In the genomic region with DNA sequence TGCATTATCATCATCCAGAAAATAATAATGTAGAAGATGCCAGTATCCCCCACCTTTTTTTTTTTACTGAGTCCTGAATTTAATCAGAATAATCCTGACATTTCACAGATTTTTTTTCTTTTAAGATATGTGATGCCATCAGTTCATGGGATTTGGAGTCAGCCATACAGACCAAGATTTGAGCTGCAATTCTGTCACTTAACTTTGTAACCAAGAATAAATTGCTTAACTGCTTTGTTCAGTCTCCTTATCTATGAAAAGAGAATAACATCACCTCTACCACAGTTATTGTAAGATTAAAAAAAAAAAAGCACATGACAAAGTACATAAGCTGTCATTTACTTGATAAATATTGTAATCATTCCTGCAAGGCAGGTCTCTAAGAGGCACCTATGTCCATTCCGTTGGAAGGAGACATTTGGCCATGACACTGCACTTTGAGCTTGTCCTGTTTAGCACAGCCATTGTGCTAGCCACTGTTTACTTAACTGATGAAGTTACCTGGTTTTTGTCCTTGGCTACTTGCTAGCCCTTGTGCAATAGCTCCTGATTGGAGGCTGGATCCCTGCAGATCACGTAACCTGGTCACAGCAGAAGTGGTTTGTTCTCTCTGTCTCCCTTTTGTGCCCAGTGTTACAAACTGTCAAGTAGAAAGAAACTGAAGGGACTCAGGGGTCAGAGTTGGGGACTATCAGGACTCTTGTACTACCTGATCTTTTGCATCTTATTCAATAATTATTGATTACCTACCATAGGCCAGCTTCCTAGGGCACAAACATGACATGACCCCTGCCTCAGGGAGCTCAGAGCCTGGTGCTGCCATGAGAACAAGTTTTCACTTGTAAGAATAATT, we compare ENCODE assay signal across 1 cellular context.
TF ChIP-seq lines count a peak whose summit lies in the region.

No MANE protein-coding gene starts in this region.

TF ChIP-seq in HepG2, 621 proteins besides CTCF, POLR2A, EP300 and RAD21 (continued from another document and continues in another):
- no peak for TF ChIP-seq ETS1 (CRISPR knock-in tag; IDR thresholded peaks at IDR 0.05)
- TF ChIP-seq DNMT3B (CRISPR knock-in tag; conservative IDR thresholded peaks at IDR 0.05), result no peak
- peak; percentile 49; the same call in 1 of the 2 replicates for TF ChIP-seq ARID4A (CRISPR knock-in tag; IDR thresholded peaks at IDR 0.05; ENCODE audit: borderline replicate concordance)
- TF ChIP-seq ZNF883 (CRISPR knock-in tag; IDR thresholded peaks at IDR 0.05; ENCODE audit: not compliant biosample characterization), result no peak
- TF ChIP-seq, protein P1, sequence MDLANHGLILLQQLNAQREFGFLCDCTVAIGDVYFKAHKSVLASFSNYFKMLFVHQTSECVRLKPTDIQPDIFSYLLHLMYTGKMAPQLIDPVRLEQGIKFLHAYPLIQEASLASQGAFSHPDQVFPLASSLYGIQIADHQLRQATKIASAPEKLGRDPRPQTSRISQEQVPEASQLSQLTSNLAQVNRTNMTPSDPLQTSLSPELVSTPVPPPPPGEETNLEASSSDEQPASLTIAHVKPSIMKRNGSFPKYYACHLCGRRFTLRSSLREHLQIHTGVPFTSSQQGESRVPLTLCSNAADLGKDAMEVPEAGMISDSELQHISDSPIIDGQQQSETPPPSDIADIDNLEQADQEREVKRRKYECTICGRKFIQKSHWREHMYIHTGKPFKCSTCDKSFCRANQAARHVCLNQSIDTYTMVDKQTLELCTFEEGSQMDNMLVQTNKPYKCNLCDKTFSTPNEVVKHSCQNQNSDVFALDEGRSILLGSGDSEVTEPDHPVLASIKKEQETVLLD (CRISPR knock-in tag; IDR thresholded peaks at IDR 0.05; ENCODE audit: low read depth), result 0 out of 2 replicates have a peak, but pooled peaks have one; percentile 26
- TF ChIP-seq RAD51 (IDR thresholded peaks at IDR 0.05; ENCODE audit: borderline replicate concordance), result no peak
- no peak for TF ChIP-seq TCF7L2 (IDR thresholded peaks at IDR 0.05; ENCODE audit: low read depth, low read length)
- TF ChIP-seq ZNF605 (CRISPR knock-in tag; IDR thresholded peaks at IDR 0.05), result peak; percentile 87
- TF ChIP-seq MAX (IDR thresholded peaks at IDR 0.05), result peak; percentile 57
- no peak for TF ChIP-seq ZNF33A (CRISPR knock-in tag; IDR thresholded peaks at IDR 0.05; ENCODE audit: borderline replicate concordance)
- peak; percentile 98 for TF ChIP-seq TARDBP (CRISPR knock-in tag; IDR thresholded peaks at IDR 0.05)
- TF ChIP-seq ZNF749 (CRISPR knock-in tag; IDR thresholded peaks at IDR 0.05; ENCODE audit: borderline replicate concordance), result no peak
- no peak for TF ChIP-seq SRSF1 (optimal IDR thresholded peaks at IDR 0.05; ENCODE audit: low read depth, low read length)
- TF ChIP-seq IKZF5 (CRISPR knock-in tag; IDR thresholded peaks at IDR 0.05), result peak; percentile 97
- no peak for TF ChIP-seq RBM39 (IDR thresholded peaks at IDR 0.05; ENCODE audit: low read depth, low read length, poor library complexity, severe bottlenecking)
- peak; percentile 63 for TF ChIP-seq CREB1 (IDR thresholded peaks at IDR 0.05)
- peak; percentile 88 for TF ChIP-seq CREB1 (CRISPR knock-in tag; IDR thresholded peaks at IDR 0.05)
- TF ChIP-seq ZSCAN29 (CRISPR knock-in tag; conservative IDR thresholded peaks at IDR 0.05), result peak; percentile 92
- peak in 1 of 2 experiments; percentile 94; a peak in 2 of 4 replicates for TF ChIP-seq ATF4 (CRISPR knock-in tag; IDR thresholded peaks at IDR 0.05)
- peak; percentile 82 for TF ChIP-seq ZNF652 (CRISPR knock-in tag; IDR thresholded peaks at IDR 0.05; ENCODE audit: borderline replicate concordance, low read depth)
- no peak for TF ChIP-seq CBX1 (IDR thresholded peaks at IDR 0.05; ENCODE audit: low read depth)
- TF ChIP-seq, protein P2, sequence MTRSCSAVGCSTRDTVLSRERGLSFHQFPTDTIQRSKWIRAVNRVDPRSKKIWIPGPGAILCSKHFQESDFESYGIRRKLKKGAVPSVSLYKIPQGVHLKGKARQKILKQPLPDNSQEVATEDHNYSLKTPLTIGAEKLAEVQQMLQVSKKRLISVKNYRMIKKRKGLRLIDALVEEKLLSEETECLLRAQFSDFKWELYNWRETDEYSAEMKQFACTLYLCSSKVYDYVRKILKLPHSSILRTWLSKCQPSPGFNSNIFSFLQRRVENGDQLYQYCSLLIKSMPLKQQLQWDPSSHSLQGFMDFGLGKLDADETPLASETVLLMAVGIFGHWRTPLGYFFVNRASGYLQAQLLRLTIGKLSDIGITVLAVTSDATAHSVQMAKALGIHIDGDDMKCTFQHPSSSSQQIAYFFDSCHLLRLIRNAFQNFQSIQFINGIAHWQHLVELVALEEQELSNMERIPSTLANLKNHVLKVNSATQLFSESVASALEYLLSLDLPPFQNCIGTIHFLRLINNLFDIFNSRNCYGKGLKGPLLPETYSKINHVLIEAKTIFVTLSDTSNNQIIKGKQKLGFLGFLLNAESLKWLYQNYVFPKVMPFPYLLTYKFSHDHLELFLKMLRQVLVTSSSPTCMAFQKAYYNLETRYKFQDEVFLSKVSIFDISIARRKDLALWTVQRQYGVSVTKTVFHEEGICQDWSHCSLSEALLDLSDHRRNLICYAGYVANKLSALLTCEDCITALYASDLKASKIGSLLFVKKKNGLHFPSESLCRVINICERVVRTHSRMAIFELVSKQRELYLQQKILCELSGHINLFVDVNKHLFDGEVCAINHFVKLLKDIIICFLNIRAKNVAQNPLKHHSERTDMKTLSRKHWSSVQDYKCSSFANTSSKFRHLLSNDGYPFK (CRISPR knock-in tag; IDR thresholded peaks at IDR 0.05; ENCODE audit: borderline replicate concordance), result no peak
- TF ChIP-seq ZSCAN20 (CRISPR knock-in tag; IDR thresholded peaks at IDR 0.05; ENCODE audit: borderline replicate concordance), result no peak
- peak; percentile 71; the same call in 1 of the 2 replicates for TF ChIP-seq HES4 (CRISPR knock-in tag; IDR thresholded peaks at IDR 0.05; ENCODE audit: borderline replicate concordance)
- TF ChIP-seq AGO1 (IDR thresholded peaks at IDR 0.05; ENCODE audit: low read depth, low read length, poor library complexity, severe bottlenecking), result no peak
- no peak for TF ChIP-seq EEA1 (CRISPR knock-in tag; IDR thresholded peaks at IDR 0.05; ENCODE audit: borderline replicate concordance)
- TF ChIP-seq ZNF766 (CRISPR knock-in tag; IDR thresholded peaks at IDR 0.05; ENCODE audit: borderline replicate concordance), result peak; percentile 9; the same call in 1 of the 2 replicates
- TF ChIP-seq PHF5A (CRISPR knock-in tag; IDR thresholded peaks at IDR 0.05; ENCODE audit: low read depth, unreplicated experiment), result peak; percentile 62
- TF ChIP-seq ZNF292 (CRISPR knock-in tag; IDR thresholded peaks at IDR 0.05; ENCODE audit: borderline replicate concordance, low read depth), result peak; percentile 85; the same call in 1 of the 2 replicates
- peak; percentile 95 for TF ChIP-seq NFE2L2 (IDR thresholded peaks at IDR 0.05; ENCODE audit: low read length)
- TF ChIP-seq MAF1 (CRISPR knock-in tag; IDR thresholded peaks at IDR 0.05; ENCODE audit: borderline replicate concordance), result no peak
- TF ChIP-seq TP53 (CRISPR knock-in tag; conservative IDR thresholded peaks at IDR 0.05), result peak; percentile 71; the same call in 1 of the 2 replicates
- peak; percentile 78; the same call in 1 of the 2 replicates for TF ChIP-seq TSC22D2 (CRISPR knock-in tag; IDR thresholded peaks at IDR 0.05; ENCODE audit: borderline replicate concordance)
- TF ChIP-seq JUN (CRISPR knock-in tag; IDR thresholded peaks at IDR 0.05), result peak; percentile 93
- no peak for TF ChIP-seq EED (CRISPR knock-in tag; IDR thresholded peaks at IDR 0.05)
- no peak for TF ChIP-seq ZNF10 (CRISPR knock-in tag; IDR thresholded peaks at IDR 0.05; ENCODE audit: borderline replicate concordance, low read depth)
- TF ChIP-seq GTF3A (CRISPR knock-in tag; conservative IDR thresholded peaks at IDR 0.05), result no peak
- no peak for TF ChIP-seq CENPBD1 (CRISPR knock-in tag; IDR thresholded peaks at IDR 0.05; ENCODE audit: borderline replicate concordance, low read depth)
- no peak for TF ChIP-seq ZNF235 (CRISPR knock-in tag; IDR thresholded peaks at IDR 0.05; ENCODE audit: borderline replicate concordance)
- TF ChIP-seq, protein P3, sequence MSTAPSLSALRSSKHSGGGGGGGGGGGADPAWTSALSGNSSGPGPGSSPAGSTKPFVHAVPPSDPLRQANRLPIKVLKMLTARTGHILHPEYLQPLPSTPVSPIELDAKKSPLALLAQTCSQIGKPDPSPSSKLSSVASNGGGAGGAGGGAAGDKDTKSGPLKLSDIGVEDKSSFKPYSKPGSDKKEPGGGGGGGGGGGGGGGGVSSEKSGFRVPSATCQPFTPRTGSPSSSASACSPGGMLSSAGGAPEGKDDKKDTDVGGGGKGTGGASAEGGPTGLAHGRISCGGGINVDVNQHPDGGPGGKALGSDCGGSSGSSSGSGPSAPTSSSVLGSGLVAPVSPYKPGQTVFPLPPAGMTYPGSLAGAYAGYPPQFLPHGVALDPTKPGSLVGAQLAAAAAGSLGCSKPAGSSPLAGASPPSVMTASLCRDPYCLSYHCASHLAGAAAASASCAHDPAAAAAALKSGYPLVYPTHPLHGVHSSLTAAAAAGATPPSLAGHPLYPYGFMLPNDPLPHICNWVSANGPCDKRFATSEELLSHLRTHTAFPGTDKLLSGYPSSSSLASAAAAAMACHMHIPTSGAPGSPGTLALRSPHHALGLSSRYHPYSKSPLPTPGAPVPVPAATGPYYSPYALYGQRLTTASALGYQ (CRISPR knock-in tag; IDR thresholded peaks at IDR 0.05), result peak; percentile 96
- TF ChIP-seq ZFP36L1 (CRISPR knock-in tag; IDR thresholded peaks at IDR 0.05), result no peak; the same call in 1 of the 2 replicates
- no peak for TF ChIP-seq ZNF136 (CRISPR knock-in tag; IDR thresholded peaks at IDR 0.05; ENCODE audit: low read depth)
- TF ChIP-seq ATM (IDR thresholded peaks at IDR 0.05; ENCODE audit: borderline replicate concordance), result no peak
- peak; percentile 35; the same call in 1 of the 2 replicates for TF ChIP-seq ZNF232 (CRISPR knock-in tag; IDR thresholded peaks at IDR 0.05; ENCODE audit: borderline replicate concordance)
- TF ChIP-seq, protein P4, sequence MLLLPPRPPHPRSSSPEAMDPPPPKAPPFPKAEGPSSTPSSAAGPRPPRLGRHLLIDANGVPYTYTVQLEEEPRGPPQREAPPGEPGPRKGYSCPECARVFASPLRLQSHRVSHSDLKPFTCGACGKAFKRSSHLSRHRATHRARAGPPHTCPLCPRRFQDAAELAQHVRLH (CRISPR knock-in tag; IDR thresholded peaks at IDR 0.05; ENCODE audit: borderline replicate concordance, low read depth), result peak; percentile 93; the same call in 1 of the 2 replicates
- no peak for TF ChIP-seq ZNF7 (CRISPR knock-in tag; IDR thresholded peaks at IDR 0.05)
- peak; percentile 91; the same call in 1 of the 2 replicates for TF ChIP-seq MEIS1 (CRISPR knock-in tag; IDR thresholded peaks at IDR 0.05; ENCODE audit: borderline replicate concordance)
